1 cellular context compared by ENCODE assay signal in genomic region chr1:161045749-161046573, GRCh38.
TF ChIP-seq lines count a peak whose summit lies in the region.

Gene USF1 (minus strand): TSS chr1:161045977. CDS start chr1:161043275, 2,702 bp downstream.

TF ChIP-seq in K562, 482 proteins besides CTCF, POLR2A, EP300 and RAD21 (continued from another document and continues in another):
- no peak for TF ChIP-seq ZBTB5 (IDR thresholded peaks at IDR 0.05)
- TF ChIP-seq HOMEZ (CRISPR knock-in tag; IDR thresholded peaks at IDR 0.05) = no peak
- no peak for TF ChIP-seq KLF16 (IDR thresholded peaks at IDR 0.05)
- TF ChIP-seq TFAP4 (CRISPR knock-in tag; IDR thresholded peaks at IDR 0.05; ENCODE audit: borderline replicate concordance) = peak; percentile 85
- no peak for TF ChIP-seq UBTF (IDR thresholded peaks at IDR 0.05; ENCODE audit: borderline replicate concordance in 1 of 2, low read depth in 2 of 2, low read length in 2 of 2)
- TF ChIP-seq GTF2F1 (IDR thresholded peaks at IDR 0.05; ENCODE audit: low read depth, low read length) = no peak; the same call in 1 of the 2 replicates
- TF ChIP-seq MTF1 (CRISPR knock-in tag; IDR thresholded peaks at IDR 0.05; ENCODE audit: borderline replicate concordance) = no peak
- TF ChIP-seq EGR1 (conservative IDR thresholded peaks at IDR 0.05) = no peak
- no peak for TF ChIP-seq PATZ1 (CRISPR knock-in tag; IDR thresholded peaks at IDR 0.05; ENCODE audit: borderline replicate concordance)
- no peak for TF ChIP-seq CBX5 (IDR thresholded peaks at IDR 0.05; ENCODE audit: borderline replicate concordance, low read depth)
- no peak for TF ChIP-seq TCF3 (CRISPR knock-in tag; IDR thresholded peaks at IDR 0.05)
- TF ChIP-seq NFE2L1 (tag; IDR thresholded peaks at IDR 0.05; ENCODE audit: borderline replicate concordance, low read depth) = no peak; the same call in 1 of the 2 replicates
- TF ChIP-seq SMAD1 (IDR thresholded peaks at IDR 0.05; ENCODE audit: low read depth, low read length, partially characterized antibody) = peak; percentile 40
- no peak for TF ChIP-seq FIP1L1 (IDR thresholded peaks at IDR 0.05; ENCODE audit: low read depth, low read length, poor library complexity, severe bottlenecking)
- no peak for TF ChIP-seq ZNF174 (CRISPR knock-in tag; IDR thresholded peaks at IDR 0.05)
- no peak for TF ChIP-seq ELK1 (CRISPR knock-in tag; IDR thresholded peaks at IDR 0.05)
- TF ChIP-seq ZNF778 (CRISPR knock-in tag; IDR thresholded peaks at IDR 0.05) = no peak
- peak; percentile 87 for TF ChIP-seq SPI1 (IDR thresholded peaks at IDR 0.05; ENCODE audit: borderline replicate concordance, low read depth, low read length)
- no peak for TF ChIP-seq BCOR (IDR thresholded peaks at IDR 0.05)
- TF ChIP-seq XRCC5 (IDR thresholded peaks at IDR 0.05; ENCODE audit: low read depth, low read length) = no peak
- TF ChIP-seq ZNF644 (tag; IDR thresholded peaks at IDR 0.05; ENCODE audit: low read depth) = peak; percentile 92
- TF ChIP-seq ARID3A (IDR thresholded peaks at IDR 0.05; ENCODE audit: borderline replicate concordance, low read depth, low read length) = no peak
- peak; percentile 95 for TF ChIP-seq EHMT2 (IDR thresholded peaks at IDR 0.05)
- no peak for TF ChIP-seq MCM2 (IDR thresholded peaks at IDR 0.05; ENCODE audit: low read depth)
- peak; percentile 26; the same call in 1 of the 2 replicates for TF ChIP-seq NCOA1 (IDR thresholded peaks at IDR 0.05; ENCODE audit: low read depth)
- TF ChIP-seq GATAD2A (IDR thresholded peaks at IDR 0.05) = no peak
- no peak for TF ChIP-seq FOS (IDR thresholded peaks at IDR 0.05; ENCODE audit: extremely low read depth, insufficient read length)
- TF ChIP-seq ZBTB12 (CRISPR knock-in tag; IDR thresholded peaks at IDR 0.05) = 0 out of 2 replicates have a peak, but pooled peaks have one; percentile 6
- no peak for TF ChIP-seq ZNF76 (CRISPR knock-in tag; IDR thresholded peaks at IDR 0.05; ENCODE audit: borderline replicate concordance)
- TF ChIP-seq NBN (IDR thresholded peaks at IDR 0.05; ENCODE audit: low read depth) = peak; percentile 64; the same call in 1 of the 2 replicates
- no peak for TF ChIP-seq RAD51 (IDR thresholded peaks at IDR 0.05; ENCODE audit: borderline replicate concordance, low read depth)
- 0 out of 2 replicates have a peak, but pooled peaks have one; percentile 9 for TF ChIP-seq KAT7 (CRISPR knock-in tag; IDR thresholded peaks at IDR 0.05; ENCODE audit: borderline replicate concordance)
- peak; percentile 97 for TF ChIP-seq ELF1 (tag; IDR thresholded peaks at IDR 0.05)
- peak; percentile 66 for TF ChIP-seq ZNF239 (CRISPR knock-in tag; IDR thresholded peaks at IDR 0.05)
- TF ChIP-seq RB1 (IDR thresholded peaks at IDR 0.05; ENCODE audit: low read depth) = peak; percentile 35; the same call in 1 of the 2 replicates
- TF ChIP-seq HMG20A (CRISPR knock-in tag; conservative IDR thresholded peaks at IDR 0.05) = no peak
- peak in 1 of 2 experiments; percentile 80; a peak in 1 of 4 replicates for TF ChIP-seq ZNF639 (CRISPR knock-in tag; conservative IDR thresholded peaks at IDR 0.05 in 1 of 2, IDR thresholded peaks at IDR 0.05 in 1 of 2)
- no peak for TF ChIP-seq GTF3C2 (IDR thresholded peaks at IDR 0.05; ENCODE audit: borderline replicate concordance, extremely low read depth, insufficient read length)
- no peak for TF ChIP-seq ZNF77 (CRISPR knock-in tag; IDR thresholded peaks at IDR 0.05)
- TF ChIP-seq ZBTB26 (CRISPR knock-in tag; IDR thresholded peaks at IDR 0.05) = no peak
- no peak for TF ChIP-seq ADNP (tag; IDR thresholded peaks at IDR 0.05)
